In the genomic region with DNA sequence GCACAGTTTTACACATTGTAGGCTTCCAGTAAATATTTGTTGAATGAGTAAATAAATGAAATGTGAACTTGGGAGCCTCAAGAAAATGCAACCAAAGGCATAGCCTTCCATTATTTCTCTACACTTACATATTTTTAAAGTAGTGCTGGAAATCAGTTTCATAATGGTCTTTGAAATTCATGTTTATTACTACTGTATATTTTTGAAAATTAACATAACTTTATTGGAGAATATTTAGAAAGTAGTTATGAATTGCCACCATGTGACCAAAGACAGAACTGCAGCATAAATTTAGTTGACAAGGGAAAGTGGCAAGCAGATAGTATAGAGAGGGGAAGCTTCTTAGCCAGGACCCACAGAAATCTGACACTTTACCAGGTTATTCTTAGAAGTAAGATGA, we compare ENCODE assay signal across 8 cellular contexts. TPM values are rescaled to one million over a fixed set of nuclear protein-coding genes. Genes with fewer than 3 reads are reported as not detected.
DNase-seq lines count a peak whose midpoint lies in the region; ATAC-seq and TF ChIP-seq lines count a peak whose summit lies in the region.

No MANE protein-coding gene starts in this region.

- ATAC-seq in CD4-positive, alpha-beta T cell (ENCODE audit: poor library complexity): no peak
- ATAC-seq in GM21515 (IDR thresholded peaks at IDR 0.05; ENCODE audit: unreplicated experiment) (peak; percentile 68), GM18502 (IDR thresholded peaks at IDR 0.05; ENCODE audit: poor library complexity, unreplicated experiment) (no peak), GM19455 (IDR thresholded peaks at IDR 0.05; ENCODE audit: unreplicated experiment) (no peak)

- peak; percentile 46 for TF ChIP-seq CTCF in CD4-positive, alpha-beta T cell (IDR thresholded peaks at IDR 0.05)

- H3K9me3 ChIP-seq in CD4-positive, alpha-beta T cell (ENCODE audit: control insufficient read depth, low read length): no peaks in the 10 kb centered on the region

- intact Hi-C loops in CD4-positive, alpha-beta T cell (cut with DNase I, micrococcal nuclease): loop anchor here (1.0 to 5.0 kb wide), 3 partner anchors 37 to 296 kb away; no protein-coding TSS in a partner anchor
- intact Hi-C loops in activated T-helper 2 cell treated with anti-CD3 and anti-CD28 coated beads, Interferon-gamma antibody, Interleukin-2, Interleukin-4, amounts not matched to agents 10 μg/mL and 5 μg/mL and 100 μg/mL, durations not matched to agents 14 hours and 24 hours and 36 hours (cut with micrococcal nuclease): loop anchor here (1.0 to 5.0 kb wide), 2 partner anchors 37 to 439 kb away; partner anchors contain the start of gene MORF4L2

- no peak overlapping the region for H3K27ac Mint-ChIP-seq in CD4-positive, alpha-beta T cell
- no peak overlapping the region for H3K27ac Mint-ChIP-seq in activated T-helper 2 cell treated with anti-CD3 and anti-CD28 coated beads, Interferon-gamma antibody, Interleukin-2, Interleukin-4, amounts not matched to agents 10 μg/mL and 5 μg/mL and 100 μg/mL, durations not matched to agents 14 hours and 24 hours and 36 hours

- H3K27me3 ChIP-seq in CD4-positive, alpha-beta T cell (ENCODE audit: control insufficient read depth, insufficient read depth, low read length): no peaks in the 10 kb centered on the region

- in situ Hi-C loops in SK-MEL-5 (cut with HindIII; ENCODE audit: low pct_unique_long_range_greater_than_20kb, low sequenced_read_pairs): no loop called here

- H3K27ac ChIP-seq in CD4-positive, alpha-beta T cell (ENCODE audit: low read depth, low read length): no peak overlapping the region

- H3K4me3 Mint-ChIP-seq in CD4-positive, alpha-beta T cell: no peak overlapping the region
- H3K4me3 Mint-ChIP-seq in activated T-helper 2 cell treated with anti-CD3 and anti-CD28 coated beads, Interferon-gamma antibody, Interleukin-2, Interleukin-4, amounts not matched to agents 10 μg/mL and 5 μg/mL and 100 μg/mL, durations not matched to agents 14 hours and 24 hours and 36 hours (ENCODE audit: low read depth): no peak overlapping the region

- no peaks in the 10 kb centered on the region for H3K27me3 Mint-ChIP-seq in CD4-positive, alpha-beta T cell
- peaks cover 10% of the 10 kb centered on the region for H3K27me3 Mint-ChIP-seq in activated T-helper 2 cell treated with anti-CD3 and anti-CD28 coated beads, Interferon-gamma antibody, Interleukin-2, Interleukin-4, amounts not matched to agents 10 μg/mL and 5 μg/mL and 100 μg/mL, durations not matched to agents 14 hours and 24 hours and 36 hours (ENCODE audit: low read depth)

- POLR2A ChIA-PET in CD4-positive, alpha-beta T cell (lab: Charles Lee): interaction anchor here (1.3 kb wide), 1 partner anchor 38 kb away, joined by 3 read pairs; no protein-coding TSS in a partner anchor

- peaks cover 8% of the 10 kb centered on the region for H3K4me1 Mint-ChIP-seq in CD4-positive, alpha-beta T cell (ENCODE audit: low read depth)
- peaks cover 3% of the 10 kb centered on the region for H3K4me1 Mint-ChIP-seq in activated T-helper 2 cell treated with anti-CD3 and anti-CD28 coated beads, Interferon-gamma antibody, Interleukin-2, Interleukin-4, amounts not matched to agents 10 μg/mL and 5 μg/mL and 100 μg/mL, durations not matched to agents 14 hours and 24 hours and 36 hours (ENCODE audit: low read depth)

- CTCF ChIA-PET in CD4-positive, alpha-beta T cell (lab: Charles Lee): interaction anchor here (1.4 kb wide), 1 partner anchor 38 kb away, joined by 8 read pairs; no protein-coding TSS in a partner anchor

- H3K9me3 Mint-ChIP-seq in CD4-positive, alpha-beta T cell: no peaks in the 10 kb centered on the region
- H3K9me3 Mint-ChIP-seq in activated T-helper 2 cell treated with anti-CD3 and anti-CD28 coated beads, Interferon-gamma antibody, Interleukin-2, Interleukin-4, amounts not matched to agents 10 μg/mL and 5 μg/mL and 100 μg/mL, durations not matched to agents 14 hours and 24 hours and 36 hours: no peaks in the 10 kb centered on the region

- H3K36me3 Mint-ChIP-seq in CD4-positive, alpha-beta T cell (ENCODE audit: low read depth): no peaks in the 10 kb centered on the region
- H3K36me3 Mint-ChIP-seq in activated T-helper 2 cell treated with anti-CD3 and anti-CD28 coated beads, Interferon-gamma antibody, Interleukin-2, Interleukin-4, amounts not matched to agents 10 μg/mL and 5 μg/mL and 100 μg/mL, durations not matched to agents 14 hours and 24 hours and 36 hours (ENCODE audit: low read depth): peaks cover 8% of the 10 kb centered on the region

- DNase-seq in CD4-positive, alpha-beta T cell: no peak
- DNase-seq in SK-MEL-5 (ENCODE audit: low read depth, low spot score): peak; percentile 48
- DNase-seq in iPS-NIHi7 (ENCODE audit: extremely low spot score): peak; percentile 24
- DNase-seq in KG1 (lab: John Stamatoyannopoulos, UW): no peak
- DNase-seq in activated T-helper 2 cell treated with anti-CD3 and anti-CD28 coated beads, Interferon-gamma antibody, Interleukin-2, Interleukin-4, amounts not matched to agents 10 μg/mL and 5 μg/mL and 100 μg/mL, durations not matched to agents 14 hours and 24 hours and 36 hours (ENCODE audit: low spot score): no peak

RNA-seq across cellular contexts. Expression of gene TCEAL8, which starts 6.4 kb away (rescaled TPM):
- total RNA-seq in CD4-positive, alpha-beta T cell: 10 to 100 TPM; 12.1 to 14.9 TPM
- 174 and 191 TPM in 2 replicates for total RNA-seq in SK-MEL-5 (2014; rRNA removed; shearing (Covaris generic))
- 88.7 and 98.7 TPM in 2 replicates for polyA plus RNA-seq in SK-MEL-5 (2015; cell fraction: cytosol; rRNA removed)
- 29.8 and 30.9 TPM in 2 replicates for polyA plus RNA-seq in SK-MEL-5 (2015; cell fraction: nucleus; rRNA removed)
- 28.1 and 30.1 TPM in 2 replicates for total RNA-seq in activated T-helper 2 cell treated with anti-CD3 and anti-CD28 coated beads, Interferon-gamma antibody, Interleukin-2, Interleukin-4, amounts not matched to agents 10 μg/mL and 5 μg/mL and 100 μg/mL, durations not matched to agents 14 hours and 24 hours and 36 hours

RNA-seq across cellular contexts. Expression of gene TCEAL5, which starts 28.0 kb away (rescaled TPM):
- not detected for total RNA-seq in CD4-positive, alpha-beta T cell
- total RNA-seq in SK-MEL-5 (2014; rRNA removed; shearing (Covaris generic)): not detected in 2 replicates
- not detected in 2 replicates for polyA plus RNA-seq in SK-MEL-5 (2015; cell fraction: cytosol; rRNA removed)
- not detected in 2 replicates for polyA plus RNA-seq in SK-MEL-5 (2015; cell fraction: nucleus; rRNA removed)
- not detected in 2 replicates for total RNA-seq in activated T-helper 2 cell treated with anti-CD3 and anti-CD28 coated beads, Interferon-gamma antibody, Interleukin-2, Interleukin-4, amounts not matched to agents 10 μg/mL and 5 μg/mL and 100 μg/mL, durations not matched to agents 14 hours and 24 hours and 36 hours

RNA-seq across cellular contexts. Expression of gene BEX4, which starts 33.6 kb away (rescaled TPM):
- 10 to 100 TPM; 60.8 to 61.0 TPM for total RNA-seq in CD4-positive, alpha-beta T cell
- total RNA-seq in SK-MEL-5 (2014; rRNA removed; shearing (Covaris generic)): 104 and 110 TPM in 2 replicates
- polyA plus RNA-seq in SK-MEL-5 (2015; cell fraction: cytosol; rRNA removed): 129 and 130 TPM in 2 replicates
- 82.6 and 83.8 TPM in 2 replicates for polyA plus RNA-seq in SK-MEL-5 (2015; cell fraction: nucleus; rRNA removed)
- total RNA-seq in activated T-helper 2 cell treated with anti-CD3 and anti-CD28 coated beads, Interferon-gamma antibody, Interleukin-2, Interleukin-4, amounts not matched to agents 10 μg/mL and 5 μg/mL and 100 μg/mL, durations not matched to agents 14 hours and 24 hours and 36 hours: 7.8 and 9.4 TPM in 2 replicates

Comparison
In these comparisons a context has a peak if more than half of its experiments do, and no peak if none do; other contexts are left out.
1. DNase-seq: peak in SK-MEL-5 (single experiment) and iPS-NIHi7 (single experiment); none in CD4-positive, alpha-beta T cell (0 of 10), KG1 (single experiment) and activated T-helper 2 cell treated with anti-CD3 and anti-CD28 coated beads, Interferon-gamma antibody, Interleukin-2, Interleukin-4, amounts not matched to agents 10 μg/mL and 5 μg/mL and 100 μg/mL, durations not matched to agents 14 hours and 24 hours and 36 hours (single experiment).